25 cellular contexts compared by ENCODE assay signal in the genomic region with DNA sequence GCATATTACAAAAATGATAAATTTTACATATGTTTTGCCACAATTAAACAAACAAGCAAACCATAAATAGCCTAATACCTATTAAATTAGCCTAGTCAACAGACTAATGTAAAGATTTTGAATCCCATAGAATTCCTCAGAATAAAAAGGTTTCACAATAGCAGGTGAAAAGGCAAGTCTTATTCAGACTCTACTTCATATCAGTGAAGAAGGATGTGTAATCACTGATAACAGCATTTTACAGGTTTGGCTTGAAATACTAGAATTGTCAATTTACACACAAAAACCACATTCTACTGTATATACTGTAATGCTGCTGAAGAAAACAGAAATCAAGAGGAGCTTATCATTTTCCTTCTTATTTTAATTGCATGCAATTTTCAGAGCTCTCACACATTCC.
DNase-seq lines count a peak whose midpoint lies in the region; ATAC-seq and TF ChIP-seq lines count a peak whose summit lies in the region.
"Had no signal": no experiment of that assay in that cellular context is flagged by ENCODE, and none has a peak within 500 bp of the region (broad histone marks: within the 10 kb centered on the region; RNA-seq: fewer than 3 reads in every experiment).

No MANE protein-coding gene starts in this region.

- H3K4me2 ChIP-seq in IMR-90 (ENCODE audit: low read depth, low read length) = no peak overlapping the region
- 0 out of 2 replicates have a peak overlapping the region, but pooled peaks have one; percentile 8 for H3K4me2 ChIP-seq in PC-9
- H3K4me2 ChIP-seq: A549; BLaER1 treated with 17β-estradiol and CSF1 and Interleukin-3, amounts not matched to agents 10 nM and 100 nM had no signal

- H3K27ac ChIP-seq in IMR-90 (ENCODE audit: insufficient read depth, low read length) (no peak overlapping the region), PC-9 (no peak overlapping the region)
- H3K27ac ChIP-seq: A549; BLaER1 treated with 17β-estradiol and CSF1 and Interleukin-3, amounts not matched to agents 10 nM and 100 nM; GM23248 had no signal

- BruUV-seq in IMR-90 (replicated peaks; lab: Mats Ljungman, UMichigan) (no TSS peak), PC-9 (replicated peaks; lab: Mats Ljungman, UMichigan) (no TSS peak)

- TF ChIP-seq CTCF in IMR-90 (conservative IDR thresholded peaks at IDR 0.05; ENCODE audit: low read depth, low read length) (no peak), PC-9 (conservative IDR thresholded peaks at IDR 0.05) (no peak)

- no peak for TF ChIP-seq POLR2A in IMR-90 (IDR thresholded peaks at IDR 0.05; ENCODE audit: low read depth, low read length)

- POLR2A ChIA-PET in IMR-90 (lab: Charles Lee; ENCODE audit: unreplicated experiment) (no interaction called here), PC-9 (lab: Charles Lee; ENCODE audit: unreplicated experiment) (no interaction called here)

- no peak overlapping the region for H3K4ac ChIP-seq in IMR-90 (ENCODE audit: low read depth, low read length)

- H3K79me1 ChIP-seq in IMR-90 (ENCODE audit: low read depth in 1 of 2, low read length in 2 of 2) = no peaks in the 10 kb centered on the region

- H3K4me1 ChIP-seq in IMR-90 (ENCODE audit: control insufficient read depth, insufficient read depth, low read length) = no peaks in the 10 kb centered on the region
- H3K4me1 ChIP-seq in PC-9 (replicated peaks; ENCODE audit: insufficient read depth) = peaks cover 9% of the 10 kb centered on the region
- H3K4me1 ChIP-seq: A549 had no signal

- in situ Hi-C loops in IMR-90 (cut with MboI; ENCODE audit: low sequenced_read_pairs) = no loop called here

- H3K23ac ChIP-seq in IMR-90 (ENCODE audit: low read depth, low read length) = no peak overlapping the region

- no peak overlapping the region for H3K56ac ChIP-seq in IMR-90 (ENCODE audit: extremely low read depth, insufficient read depth, low read length)

- H4K8ac ChIP-seq in IMR-90 (ENCODE audit: low read depth in 2 of 2, low read length in 2 of 2) = no peak overlapping the region

- no peak overlapping the region for H4K5ac ChIP-seq in IMR-90 (ENCODE audit: low read depth, low read length)

- H3K27me3 ChIP-seq in IMR-90 (ENCODE audit: control insufficient read depth, insufficient read depth, low read length) (no peaks in the 10 kb centered on the region), PC-9 (ENCODE audit: insufficient read depth, low read depth) (no peaks in the 10 kb centered on the region)
- H3K27me3 ChIP-seq: BE2C; BLaER1 treated with 17β-estradiol and CSF1 and Interleukin-3, amounts not matched to agents 10 nM and 100 nM had no signal

- no peak overlapping the region for H3K4me3 Mint-ChIP-seq in activated T-helper 1 cell treated with anti-CD3 and anti-CD28 coated beads, Interleukin-12 subunit alpha, Interleukin-12 subunit beta, Interleukin-2, Interleukin-4 antibody, amounts not matched to agents 30 ng/mL and 10 ng/mL and 1 ng/mL, durations not matched to agents 14 hours and 24 hours and 36 hours
- H3K4me3 Mint-ChIP-seq: CD14-positive monocyte; CD4-positive, alpha-beta T cell; CD8-positive, alpha-beta memory T cell had no signal

- H3K9me3 ChIP-seq in IMR-90 (ENCODE audit: control insufficient read depth, insufficient read depth, low read length) = no peaks in the 10 kb centered on the region
- H3K9me3 ChIP-seq in PC-9 (ENCODE audit: insufficient read depth, low read depth) = no peaks in the 10 kb centered on the region
- H3K9me3 ChIP-seq: A549, BE2C had no signal

- H4K20me1 ChIP-seq in IMR-90 (ENCODE audit: insufficient read depth, low read length) = no peaks in the 10 kb centered on the region
- H4K20me1 ChIP-seq in PC-9 (ENCODE audit: insufficient read depth) = no peaks in the 10 kb centered on the region
- H4K20me1 ChIP-seq: BLaER1 treated with 17β-estradiol and CSF1 and Interleukin-3, amounts not matched to agents 10 nM and 100 nM had no signal

- H2AFZ ChIP-seq in IMR-90 (replicated peaks; ENCODE audit: low read length, poor library complexity) (no peak overlapping the region), PC-9 (no peak overlapping the region)
- H2AFZ ChIP-seq: GM23248 had no signal

- no peak overlapping the region for H4K91ac ChIP-seq in IMR-90 (ENCODE audit: insufficient read depth, low read depth, low read length)

- dilution Hi-C loops in IMR-90 (cut with HindIII; ENCODE audit: low sequenced_read_pairs, unreplicated experiment) = no loop called here

- no peaks in the 10 kb centered on the region for H3K36me3 Mint-ChIP-seq in activated T-helper 1 cell treated with anti-CD3 and anti-CD28 coated beads, Interleukin-12 subunit alpha, Interleukin-12 subunit beta, Interleukin-2, Interleukin-4 antibody, amounts not matched to agents 30 ng/mL and 10 ng/mL and 1 ng/mL, durations not matched to agents 14 hours and 24 hours and 36 hours (ENCODE audit: low read depth)
- H3K36me3 Mint-ChIP-seq: CD14-positive monocyte; CD8-positive, alpha-beta memory T cell had no signal

- H3K27ac Mint-ChIP-seq in activated T-helper 1 cell treated with anti-CD3 and anti-CD28 coated beads, Interleukin-12 subunit alpha, Interleukin-12 subunit beta, Interleukin-2, Interleukin-4 antibody, amounts not matched to agents 30 ng/mL and 10 ng/mL and 1 ng/mL, durations not matched to agents 14 hours and 24 hours and 36 hours = no peak overlapping the region
- H3K27ac Mint-ChIP-seq: CD14-positive monocyte; CD4-positive, alpha-beta T cell; CD8-positive, alpha-beta memory T cell had no signal

- H3K79me2 ChIP-seq in PC-9 (ENCODE audit: low read depth) = no peaks in the 10 kb centered on the region

- intact Hi-C loops in IMR-90 (cut with micrococcal nuclease) = no loop called here
- intact Hi-C loops in PC-9 (cut with micrococcal nuclease; ENCODE audit: unreplicated experiment) = no loop called here
- intact Hi-C loops in activated T-helper 1 cell treated with anti-CD3 and anti-CD28 coated beads, Interleukin-12 subunit alpha, Interleukin-12 subunit beta, Interleukin-2, Interleukin-4 antibody, amounts not matched to agents 30 ng/mL and 10 ng/mL and 1 ng/mL, durations not matched to agents 14 hours and 24 hours and 36 hours (cut with micrococcal nuclease) = no loop called here

- no peak overlapping the region for H3K18ac ChIP-seq in IMR-90 (ENCODE audit: low read depth, low read length)

- DNase-seq in IMR-90 = no peak
- DNase-seq in NCI-H226 = peak; percentile 48
- peak in 1 of 2 experiments; percentile 37 for DNase-seq in PC-9
- DNase-seq in COLO829 (ENCODE audit: low spot score) = no peak
- no peak for DNase-seq in NCI-H82 (lab: John Stamatoyannopoulos, UW)
- DNase-seq in activated T-helper 1 cell treated with anti-CD3 and anti-CD28 coated beads, Interleukin-12 subunit alpha, Interleukin-12 subunit beta, Interleukin-2, Interleukin-4 antibody, amounts not matched to agents 30 ng/mL and 10 ng/mL and 1 ng/mL, durations not matched to agents 14 hours and 24 hours and 36 hours (ENCODE audit: low spot score) = no peak
- DNase-seq: 8988T; ACHN; AML-193; BE2C; Calu3; CD4-positive, alpha-beta T cell; CD8-positive, alpha-beta memory T cell; COR-L47; DMS153; DMS79; EL; GDM1; GM23248; H7; HCEC 1CT had no signal

- ATAC-seq in IMR-90 (ENCODE audit: low read depth) = no peak
- ATAC-seq: A549, GM12878 had no signal

- H2BK120ac ChIP-seq in IMR-90 (ENCODE audit: low read depth, low read length) = no peak overlapping the region

- H2BK5ac ChIP-seq in IMR-90 (ENCODE audit: low read depth, low read length, poor library complexity, severe bottlenecking) = no peak overlapping the region

- H2BK20ac ChIP-seq in IMR-90 (ENCODE audit: low read depth, low read length) = no peak overlapping the region

- H3K9ac ChIP-seq in IMR-90 (ENCODE audit: low read depth, low read length) = no peak overlapping the region
- H3K9ac ChIP-seq: BLaER1 treated with 17β-estradiol and CSF1 and Interleukin-3, amounts not matched to agents 10 nM and 100 nM; GM23248 had no signal

- H3K9me3 Mint-ChIP-seq in activated T-helper 1 cell treated with anti-CD3 and anti-CD28 coated beads, Interleukin-12 subunit alpha, Interleukin-12 subunit beta, Interleukin-2, Interleukin-4 antibody, amounts not matched to agents 30 ng/mL and 10 ng/mL and 1 ng/mL, durations not matched to agents 14 hours and 24 hours and 36 hours = peaks cover 5% of the 10 kb centered on the region
- H3K9me3 Mint-ChIP-seq: CD4-positive, alpha-beta T cell; CD8-positive, alpha-beta memory T cell had no signal

- H2AK9ac ChIP-seq in IMR-90 (replicated peaks; ENCODE audit: low read depth, low read length, poor library complexity) = no peak overlapping the region

- CTCF ChIA-PET in IMR-90 (lab: Yijun Ruan, JAX) = interaction anchor here (0.5 kb wide), 1 partner anchor 81 kb away, joined by 6 read pairs; no protein-coding TSS in a partner anchor
- CTCF ChIA-PET in PC-9 (lab: Charles Lee) = interaction anchor here (0.5 kb wide), 1 partner anchor 11 kb away, joined by 3 read pairs; no protein-coding TSS in a partner anchor

- H3K9me1 ChIP-seq in IMR-90 (ENCODE audit: insufficient read depth, low read length) = no peaks in the 10 kb centered on the region

- H2BK15ac ChIP-seq in IMR-90 (ENCODE audit: low read depth, low read length) = no peak overlapping the region

- no peak overlapping the region for H2AK5ac ChIP-seq in IMR-90 (ENCODE audit: low read depth, low read length)

- no peaks in the 10 kb centered on the region for H3K9me2 ChIP-seq in PC-9 (ENCODE audit: insufficient read depth)

- no peaks in the 10 kb centered on the region for H3K27me3 Mint-ChIP-seq in activated T-helper 1 cell treated with anti-CD3 and anti-CD28 coated beads, Interleukin-12 subunit alpha, Interleukin-12 subunit beta, Interleukin-2, Interleukin-4 antibody, amounts not matched to agents 30 ng/mL and 10 ng/mL and 1 ng/mL, durations not matched to agents 14 hours and 24 hours and 36 hours (ENCODE audit: insufficient read depth)
- H3K27me3 Mint-ChIP-seq: CD4-positive, alpha-beta T cell; CD8-positive, alpha-beta memory T cell had no signal

- no peak for TF ChIP-seq RAD21 in IMR-90 (IDR thresholded peaks at IDR 0.05; ENCODE audit: low read length)

- no peak overlapping the region for H3K14ac ChIP-seq in IMR-90 (replicated peaks; ENCODE audit: low read depth, low read length)

- H3F3A ChIP-seq in PC-9 (ENCODE audit: insufficient read depth, low read depth) = no peaks in the 10 kb centered on the region

- H3K36me3 ChIP-seq in IMR-90 (ENCODE audit: control insufficient read depth, insufficient read depth, low read length) = no peaks in the 10 kb centered on the region
- no peaks in the 10 kb centered on the region for H3K36me3 ChIP-seq in PC-9 (ENCODE audit: low read depth)
- H3K36me3 ChIP-seq: BE2C; BLaER1 treated with 17β-estradiol and CSF1 and Interleukin-3, amounts not matched to agents 10 nM and 100 nM had no signal

- H3K4me1 Mint-ChIP-seq in activated T-helper 1 cell treated with anti-CD3 and anti-CD28 coated beads, Interleukin-12 subunit alpha, Interleukin-12 subunit beta, Interleukin-2, Interleukin-4 antibody, amounts not matched to agents 30 ng/mL and 10 ng/mL and 1 ng/mL, durations not matched to agents 14 hours and 24 hours and 36 hours (ENCODE audit: low read depth) = no peaks in the 10 kb centered on the region
- H3K4me1 Mint-ChIP-seq: CD14-positive monocyte had no signal

- no peak overlapping the region for H3K4me3 ChIP-seq in IMR-90 (ENCODE audit: insufficient read depth, low read depth, low read length)
- no peak overlapping the region for H3K4me3 ChIP-seq in PC-9
- H3K4me3 ChIP-seq: A549; BLaER1 treated with 17β-estradiol and CSF1 and Interleukin-3, amounts not matched to agents 10 nM and 100 nM; GM12878; GM23248 had no signal
